22 cellular contexts compared by ENCODE assay signal in genomic region chr12:117234441-117234840, GRCh38.
"Had no signal": no experiment of that assay in that cellular context is flagged by ENCODE, and none has a peak within 500 bp of the region (broad histone marks: within the 10 kb centered on the region; RNA-seq: fewer than 3 reads in every experiment).

No MANE protein-coding gene starts in this region.

- H3K4me2 ChIP-seq: PC-9 had no signal

- H2AFZ ChIP-seq: PC-9 had no signal

- H3K4me3 ChIP-seq: PC-9, Peyer's patch, SJCRH30 had no signal

- H3K4me1 ChIP-seq: Peyer's patch, SJCRH30 had no signal

- H3K27ac ChIP-seq: HL-60, PC-9, Peyer's patch, SJCRH30 had no signal

- FAIRE-seq: HTR-8/SVneo had no signal

- DNase-seq: KBM-7, MV-4-11, NCI-H1092, NCI-H1105 treated with DMSO at 0.1 percent for 48 hours, NCI-H1436 treated with DMSO at 0.1 percent for 48 hours, NCI-H1694, NCI-H187 treated with DMSO at 0.1 percent for 48 hours, NCI-H2029 treated with DMSO at 0.1 percent for 48 hours, NCI-H2171 treated with DMSO at 0.1 percent for 48 hours, NCI-H345, NCI-H446 treated with DMSO at 0.1 percent for 48 hours, NCI-H510A treated with DMSO at 0.1 percent for 48 hours, NCI-H526, NCI-H82, OCI-M1, PC-9, Peyer's patch, SHP77 treated with DMSO at 0.1 percent for 48 hours, SJCRH30, T-helper 1 cell had no signal

- H3K27me3 ChIP-seq: Peyer's patch, SJCRH30 had no signal

- H3K9me3 ChIP-seq: Peyer's patch, SJCRH30 had no signal

- H3K36me3 ChIP-seq: Peyer's patch had no signal
